Comparison of ENCODE assay signal across 8 cellular contexts in genomic region chr5:157312492-157312891, GRCh38. TPM values are rescaled to one million over a fixed set of nuclear protein-coding genes. Genes with fewer than 3 reads are reported as not detected.
A peak's percentile ranks its signal among the peaks of the same experiment; 100 is the strongest.
DNase-seq lines count a peak whose midpoint lies in the region; ATAC-seq lines count a peak whose summit lies in the region.

No MANE protein-coding gene starts in this region.

- intact Hi-C loops in left ventricle myocardium superior (cut with micrococcal nuclease): loop anchor here (5.0 kb wide), 2 partner anchors 55 to 165 kb away; no protein-coding TSS in a partner anchor

- H3K4me1 Mint-ChIP-seq in activated naive CD8-positive, alpha-beta T cell (ENCODE audit: low read depth): peaks cover 47% of the 10 kb centered on the region

- in situ Hi-C loops in G401 (cut with HindIII; ENCODE audit: low sequenced_read_pairs): no loop called here

- peaks cover 14% of the 10 kb centered on the region for H3K36me3 Mint-ChIP-seq in activated naive CD8-positive, alpha-beta T cell

- no peaks in the 10 kb centered on the region for H3K27me3 Mint-ChIP-seq in activated naive CD8-positive, alpha-beta T cell

- ATAC-seq in GM21381 (IDR thresholded peaks at IDR 0.05; ENCODE audit: unreplicated experiment): peak; percentile 89
- ATAC-seq in left ventricle myocardium superior: peak; percentile 66

- H3K4me3 Mint-ChIP-seq in activated naive CD8-positive, alpha-beta T cell: peak overlapping the region; percentile 50

- no peaks in the 10 kb centered on the region for H3K9me3 Mint-ChIP-seq in activated naive CD8-positive, alpha-beta T cell (ENCODE audit: low read depth)

- peak overlapping the region; percentile 91 for H3K27ac Mint-ChIP-seq in activated naive CD8-positive, alpha-beta T cell

- peak; percentile 57 for DNase-seq in G401 (ENCODE audit: low spot score)
- peak; percentile 66 for DNase-seq in HT-29 (ENCODE audit: low spot score)
- peak; percentile 23 for DNase-seq in SKM-1 treated with dmso at 0.1 percent for 144 hours (lab: John Stamatoyannopoulos, UW; ENCODE audit: unreplicated experiment)
- DNase-seq in left ventricle myocardium superior: no peak
- peak; percentile 43 to 49 for DNase-seq in stimulated activated CD4-positive, alpha-beta T cell treated with anti-CD3 and anti-CD28 coated beads, Interleukin-12 subunit alpha, Interleukin-12 subunit beta, amount 100 ng/mL, for 24 hours (ENCODE audit: low read depth in 2 of 2)
- no peak for DNase-seq in mesenteric fat pad (ENCODE audit: low spot score)

RNA-seq across cellular contexts. Expression of gene CYFIP2, which starts 46.6 kb away (rescaled TPM):
- total RNA-seq in G401 (2014; rRNA removed; shearing (Covaris generic)): 22.6 and 32.0 TPM in 2 replicates
- 14.8 and 14.9 TPM in 2 replicates for total RNA-seq in HT-29 (2014; rRNA removed; shearing (Covaris generic))
- total RNA-seq in left ventricle myocardium superior (33.3 TPM), mesenteric fat pad (7.3 TPM)

Comparison
In these comparisons a context has a peak if more than half of its experiments do, and no peak if none do; other contexts are left out.
1. DNase-seq: peak in G401 (single experiment), HT-29 (single experiment), SKM-1 treated with dmso at 0.1 percent for 144 hours (single experiment) and stimulated activated CD4-positive, alpha-beta T cell treated with anti-CD3 and anti-CD28 coated beads, Interleukin-12 subunit alpha, Interleukin-12 subunit beta, amount 100 ng/mL, for 24 hours (2 of 2); none in left ventricle myocardium superior (single experiment) and mesenteric fat pad (single experiment).